In genomic region chr17:38768417-38768816, GRCh38 we compare ENCODE assay signal across 31 cellular contexts. TPM values are rescaled to one million over a fixed set of nuclear protein-coding genes. Genes with fewer than 3 reads are reported as not detected.
DNase-seq lines count a peak whose midpoint lies in the region; ATAC-seq and TF ChIP-seq lines count a peak whose summit lies in the region.
"Had no signal": no experiment of that assay in that cellular context is flagged by ENCODE, and none has a peak within 500 bp of the region (broad histone marks: within the 10 kb centered on the region; RNA-seq: fewer than 3 reads in every experiment).

No MANE protein-coding gene starts in this region.

- H3K4me1 Mint-ChIP-seq in endothelial cell (ENCODE audit: unreplicated experiment), result peaks cover 5% of the 10 kb centered on the region
- H3K4me1 Mint-ChIP-seq: nephron had no signal

- ATAC-seq in HG02885 (IDR thresholded peaks at IDR 0.05; ENCODE audit: poor library complexity, unreplicated experiment), result no peak
- ATAC-seq: activated CD4-positive, CD25-positive, alpha-beta regulatory T cell treated with anti-CD3 and anti-CD28 coated beads, Interleukin-2, amount 50 U/mL, for 24 hours; gastroesophageal sphincter; SK-N-SH treated with all-trans-retinoic acid at 6 μM for 48 hours had no signal

- peak overlapping the region; percentile 52 for H3K27ac Mint-ChIP-seq in endothelial cell (ENCODE audit: unreplicated experiment)
- H3K27ac Mint-ChIP-seq: activated naive CD4-positive, alpha-beta T cell treated with anti-CD3 and anti-CD28 coated beads for 36 hours; nephron had no signal

- peaks cover 55% of the 10 kb centered on the region for H3K36me3 Mint-ChIP-seq in endothelial cell (ENCODE audit: low read depth, unreplicated experiment)

- H3K4me3 Mint-ChIP-seq in endothelial cell (ENCODE audit: unreplicated experiment), result no peak overlapping the region
- H3K4me3 Mint-ChIP-seq: activated naive CD4-positive, alpha-beta T cell treated with anti-CD3 and anti-CD28 coated beads for 36 hours; nephron had no signal

- no peaks in the 10 kb centered on the region for H3K9me3 ChIP-seq in neutrophil
- H3K9me3 ChIP-seq: Caco-2, gastroesophageal sphincter, HAP-1, ovary, transverse colon had no signal

- H3K36me3 ChIP-seq in neutrophil, result peaks cover 95% of the 10 kb centered on the region
- H3K36me3 ChIP-seq: ovary had no signal

- H3K9me3 Mint-ChIP-seq in endothelial cell (ENCODE audit: unreplicated experiment), result no peaks in the 10 kb centered on the region
- H3K9me3 Mint-ChIP-seq: activated naive CD4-positive, alpha-beta T cell treated with anti-CD3 and anti-CD28 coated beads for 36 hours; nephron had no signal

- H3K4me1 ChIP-seq in neutrophil (ENCODE audit: control insufficient read depth in 1 of 2, insufficient read depth in 1 of 2, low read depth in 1 of 2, low read length in 1 of 2), result no peaks in the 10 kb centered on the region
- H3K4me1 ChIP-seq: Caco-2, gastroesophageal sphincter, HAP-1, transverse colon had no signal

- H3K27me3 ChIP-seq in neutrophil, result no peaks in the 10 kb centered on the region
- H3K27me3 ChIP-seq: gastroesophageal sphincter, ovary, transverse colon had no signal

- TF ChIP-seq CTCF in endothelial cell (IDR thresholded peaks at IDR 0.05; ENCODE audit: unreplicated experiment), result no peak
- no peak for TF ChIP-seq CTCF in neutrophil (IDR thresholded peaks at IDR 0.05)

- H3K27me3 Mint-ChIP-seq in endothelial cell (ENCODE audit: unreplicated experiment), result peaks cover 5% of the 10 kb centered on the region

- DNase-seq in NCI-H2029 treated with DMSO at 0.1 percent for 48 hours (lab: John Stamatoyannopoulos, UW) (peak; percentile 1), NCI-H2029 (lab: John Stamatoyannopoulos, UW) (no peak), DMS79 treated with DMSO at 0.1 percent for 48 hours (lab: John Stamatoyannopoulos, UW) (peak; percentile 57), endothelial cell (ENCODE audit: low spot score) (no peak), SHP77 treated with DMSO at 0.1 percent for 48 hours (lab: John Stamatoyannopoulos, UW) (no peak)
- DNase-seq in stimulated activated naive CD4-positive, alpha-beta T cell treated with Interleukin-2 at 50 U/mL for 16 hours (lab: John Stamatoyannopoulos, UW), result no peak
- DNase-seq: 8988T; activated CD4-positive, alpha-beta T cell treated with anti-CD3 and anti-CD28 coated beads, Interleukin-2, amount 50 U/mL, for 48 hours; activated CD8-positive, alpha-beta memory T cell treated with anti-CD3 and anti-CD28 coated beads, Interleukin-2, amount 50 U/mL, for 4 hours; activated naive CD4-positive, alpha-beta T cell treated with anti-CD3 and anti-CD28 coated beads for 36 hours; amygdala; C1 segment of cervical spinal cord; Caco-2; GF-D8; Kasumi-1; kidney glomerular epithelial cell; MV-4-11; NCI-H1436; NCI-H446 treated with DMSO at 0.1 percent for 48 hours; ovary; retina; T-helper 2 cell; transverse colon had no signal

- H3K4me3 ChIP-seq in neutrophil (ENCODE audit: low read depth in 1 of 2, low read length in 1 of 2), result no peak overlapping the region
- H3K4me3 ChIP-seq: gastroesophageal sphincter, HAP-1, ovary, smooth muscle cell, transverse colon had no signal

- H3K27ac ChIP-seq in neutrophil, result peak overlapping the region; percentile 5
- H3K27ac ChIP-seq: gastroesophageal sphincter, ovary, transverse colon had no signal

RNA-seq across cellular contexts. Expression of gene PSMB3, which starts 15.9 kb away (rescaled TPM):
- 175 TPM for total RNA-seq in endothelial cell (ENCODE audit: unreplicated experiment)

RNA-seq across cellular contexts. Expression of gene PCGF2, which starts 20.3 kb away (rescaled TPM):
- 79.4 TPM for total RNA-seq in endothelial cell (ENCODE audit: unreplicated experiment)

RNA-seq across cellular contexts. Expression of gene PIP4K2B, which starts 30.9 kb away (rescaled TPM):
- total RNA-seq in endothelial cell (ENCODE audit: unreplicated experiment), result 91.7 TPM

RNA-seq across cellular contexts. Expression of gene CISD3, which starts 38.3 kb away (rescaled TPM):
- 17.0 TPM for total RNA-seq in endothelial cell (ENCODE audit: unreplicated experiment)

RNA-seq across cellular contexts. Expression of gene CWC25, which starts 56.7 kb away (rescaled TPM):
- total RNA-seq in endothelial cell (ENCODE audit: unreplicated experiment), result 18.1 TPM

Comparison
In these comparisons a context has a peak if more than half of its experiments do, and no peak if none do; other contexts are left out.
1. DNase-seq: peak in NCI-H2029 treated with DMSO at 0.1 percent for 48 hours (single experiment) and DMS79 treated with DMSO at 0.1 percent for 48 hours (single experiment); none in NCI-H2029 (single experiment), endothelial cell (single experiment), SHP77 treated with DMSO at 0.1 percent for 48 hours (single experiment) and stimulated activated naive CD4-positive, alpha-beta T cell treated with Interleukin-2 at 50 U/mL for 16 hours (single experiment).